10 cellular contexts compared by ENCODE assay signal in the genomic region with DNA sequence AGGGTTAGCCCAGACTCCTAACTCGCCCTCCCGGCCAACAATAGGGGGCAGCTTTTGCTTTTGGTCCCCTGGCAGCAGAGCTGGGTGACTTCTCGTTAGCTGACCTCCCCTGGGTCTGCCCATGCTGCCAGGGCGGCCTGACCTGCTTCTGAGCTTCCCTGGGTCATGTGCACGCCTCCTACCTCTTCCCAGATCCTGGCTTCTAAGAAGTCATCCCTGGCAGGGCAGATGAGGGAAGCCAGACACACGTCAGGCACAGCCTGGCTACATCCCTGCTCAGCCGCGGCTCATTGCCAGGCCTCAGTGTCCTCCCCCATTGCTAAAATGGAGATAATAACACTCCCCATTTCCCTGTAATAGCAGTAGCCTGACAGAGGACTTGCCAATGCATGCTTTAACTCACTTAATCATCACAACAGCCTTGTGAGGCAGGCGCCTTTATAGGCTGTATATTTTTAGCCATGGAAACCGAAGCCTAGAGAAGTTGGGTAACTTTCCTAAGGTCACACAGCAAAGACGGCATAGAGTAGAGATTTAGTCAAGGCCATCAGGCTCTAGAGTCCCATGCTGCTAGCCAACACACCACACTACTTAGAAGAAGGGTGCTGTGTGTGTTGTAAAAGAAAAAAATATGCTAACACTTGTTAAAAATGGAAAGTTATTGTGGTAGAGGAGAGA.
A peak's percentile ranks its signal among the peaks of the same experiment; 100 is the strongest.
DNase-seq lines count a peak whose midpoint lies in the region; ATAC-seq, FAIRE-seq and TF ChIP-seq lines count a peak whose summit lies in the region.
"Had no signal": no experiment of that assay in that cellular context is flagged by ENCODE, and none has a peak within 500 bp of the region (broad histone marks: within the 10 kb centered on the region; RNA-seq: fewer than 3 reads in every experiment).

No MANE protein-coding gene starts in this region.

- DNase-seq in AG10803 (ENCODE audit: low read depth) (peak; percentile 83), NCI-H2227 treated with DMSO at 0.1 percent for 48 hours (lab: John Stamatoyannopoulos, UW) (peak; percentile 68), retina (no peak), ecto neural progenitor cell (ENCODE audit: low spot score) (no peak)

- no peak; the same call in 1 of the 2 replicates for TF ChIP-seq CTCF in AG10803 (conservative IDR thresholded peaks at IDR 0.05; ENCODE audit: low read length)

- peak overlapping the region; percentile 65 for H3K27ac ChIP-seq in muscle layer of duodenum (ENCODE audit: low read length)

- H3K4me1 ChIP-seq in muscle layer of duodenum (ENCODE audit: control insufficient read depth in 1 of 2, insufficient read depth in 2 of 2, low read length in 2 of 2), result peaks cover 6 to 31% of the 10 kb centered on the region in 2 donors

- peak; percentile 33 for FAIRE-seq in endometrium (lab: Jason Lieb, UNC)
- FAIRE-seq: H1, TTC549 had no signal

- H3K4me3 ChIP-seq in AG10803 (ENCODE audit: low read length) (peak overlapping the region; percentile 71), muscle layer of duodenum (ENCODE audit: low read depth in 1 of 2, low read length in 2 of 2) (peak overlapping the region; percentile 66 to 82)

- peaks cover 0 to 4% of the 10 kb centered on the region in 2 donors for H3K36me3 ChIP-seq in muscle layer of duodenum (ENCODE audit: control insufficient read depth in 1 of 2, insufficient read depth in 2 of 2, low read length in 2 of 2)

- no peaks in the 10 kb centered on the region for H3K9me3 ChIP-seq in muscle layer of duodenum (ENCODE audit: control insufficient read depth in 1 of 2, low read length in 2 of 2)

- H3K27me3 ChIP-seq in muscle layer of duodenum (ENCODE audit: low read depth, low read length), result no peaks in the 10 kb centered on the region

- no peak for ATAC-seq in HG03460 (IDR thresholded peaks at IDR 0.05; ENCODE audit: unreplicated experiment)
- ATAC-seq in GM19351 (IDR thresholded peaks at IDR 0.05; ENCODE audit: unreplicated experiment), result no peak

Comparison
In these comparisons a context has a peak if more than half of its experiments do, and no peak if none do; other contexts are left out.
1. DNase-seq: peak in AG10803 (single experiment) and NCI-H2227 treated with DMSO at 0.1 percent for 48 hours (single experiment); none in retina (single experiment) and ecto neural progenitor cell (single experiment).